In genomic region chr7:4042402-4042801, GRCh38 we compare ENCODE assay signal across 20 cellular contexts.
DNase-seq lines count a peak whose midpoint lies in the region; ATAC-seq and TF ChIP-seq lines count a peak whose summit lies in the region.
"Had no signal": no experiment of that assay in that cellular context is flagged by ENCODE, and none has a peak within 500 bp of the region (broad histone marks: within the 10 kb centered on the region; RNA-seq: fewer than 3 reads in every experiment).

No MANE protein-coding gene starts in this region.

- peak overlapping the region; percentile 62 for H3K27ac Mint-ChIP-seq in progenitor cell of endocrine pancreas
- H3K27ac Mint-ChIP-seq: activated naive CD8-positive, alpha-beta T cell treated with anti-CD3 and anti-CD28 coated beads, Interleukin-2, amount 50 U/mL, for 24 hours; activated T-helper 2 cell treated with anti-CD3 and anti-CD28 coated beads, Interferon-gamma antibody, Interleukin-2, Interleukin-4, amounts not matched to agents 10 μg/mL and 5 μg/mL and 100 μg/mL, durations not matched to agents 14 hours and 24 hours and 36 hours; natural killer cell had no signal

- no peaks in the 10 kb centered on the region for H3K27me3 Mint-ChIP-seq in progenitor cell of endocrine pancreas
- H3K27me3 Mint-ChIP-seq: activated naive CD8-positive, alpha-beta T cell treated with anti-CD3 and anti-CD28 coated beads, Interleukin-2, amount 50 U/mL, for 24 hours had no signal

- no peaks in the 10 kb centered on the region for H3K9me3 Mint-ChIP-seq in progenitor cell of endocrine pancreas (ENCODE audit: low read depth)
- H3K9me3 Mint-ChIP-seq: activated naive CD8-positive, alpha-beta T cell treated with anti-CD3 and anti-CD28 coated beads, Interleukin-2, amount 50 U/mL, for 24 hours; activated T-helper 2 cell treated with anti-CD3 and anti-CD28 coated beads, Interferon-gamma antibody, Interleukin-2, Interleukin-4, amounts not matched to agents 10 μg/mL and 5 μg/mL and 100 μg/mL, durations not matched to agents 14 hours and 24 hours and 36 hours; natural killer cell had no signal

- DNase-seq in DMS53 (lab: John Stamatoyannopoulos, UW) (peak; percentile 54), DMS53 treated with DMSO at 0.1 percent for 48 hours (lab: John Stamatoyannopoulos, UW; ENCODE audit: unreplicated experiment) (no peak), NCI-H146 (lab: John Stamatoyannopoulos, UW) (peak; percentile 93), NCI-H774 (lab: John Stamatoyannopoulos, UW) (peak; percentile 47), progenitor cell of endocrine pancreas (ENCODE audit: low spot score, unreplicated experiment) (no peak)
- DNase-seq in stimulated activated naive CD4-positive, alpha-beta T cell (lab: John Stamatoyannopoulos, UW) = no peak
- DNase-seq: activated CD4-positive, alpha-beta T cell treated with anti-CD3 and anti-CD28 coated beads for 1 hour; activated naive CD8-positive, alpha-beta T cell treated with anti-CD3 and anti-CD28 coated beads, Interleukin-2, amount 50 U/mL, for 24 hours; BE2C; foreskin fibroblast; IMR-90; mesendoderm; MG63; natural killer cell; stimulated activated CD4-positive, alpha-beta T cell treated with anti-CD3 and anti-CD28 coated beads, Interleukin-4, amount 100 ng/mL, for 4 hours; substantia nigra had no signal

- H3K4me1 Mint-ChIP-seq in progenitor cell of endocrine pancreas (ENCODE audit: low read depth) = peaks cover 9% of the 10 kb centered on the region
- H3K4me1 Mint-ChIP-seq: activated naive CD8-positive, alpha-beta T cell treated with anti-CD3 and anti-CD28 coated beads, Interleukin-2, amount 50 U/mL, for 24 hours; natural killer cell had no signal

- H3K36me3 Mint-ChIP-seq in progenitor cell of endocrine pancreas (ENCODE audit: insufficient read depth) = peaks cover 4% of the 10 kb centered on the region
- H3K36me3 Mint-ChIP-seq: natural killer cell had no signal

- ATAC-seq in GM21723 (IDR thresholded peaks at IDR 0.05; ENCODE audit: unreplicated experiment) (no peak), HG02571 (IDR thresholded peaks at IDR 0.05; ENCODE audit: unreplicated experiment) (no peak)
- ATAC-seq: activated naive CD8-positive, alpha-beta T cell treated with anti-CD3 and anti-CD28 coated beads, Interleukin-2, amount 50 U/mL, for 24 hours; natural killer cell; Panc1 had no signal

- no peak overlapping the region for H3K4me3 Mint-ChIP-seq in progenitor cell of endocrine pancreas (ENCODE audit: low read depth)
- H3K4me3 Mint-ChIP-seq: activated naive CD8-positive, alpha-beta T cell treated with anti-CD3 and anti-CD28 coated beads, Interleukin-2, amount 50 U/mL, for 24 hours; natural killer cell had no signal

- no peak for TF ChIP-seq CTCF in progenitor cell of endocrine pancreas (IDR thresholded peaks at IDR 0.05; ENCODE audit: unreplicated experiment)

Comparison
In these comparisons a context has a peak if more than half of its experiments do, and no peak if none do; other contexts are left out.
1. DNase-seq: peak in DMS53 (single experiment), NCI-H146 (single experiment) and NCI-H774 (single experiment); none in DMS53 treated with DMSO at 0.1 percent for 48 hours (single experiment), progenitor cell of endocrine pancreas (single experiment) and stimulated activated naive CD4-positive, alpha-beta T cell (0 of 6).